ENCODE assay signal across 1 cellular context in genomic region chrX:49862093-49862492, GRCh38.
A peak's percentile ranks its signal among the peaks of the same experiment; 100 is the strongest.
TF ChIP-seq lines count a peak whose summit lies in the region.

No MANE protein-coding gene starts in this region.

TF ChIP-seq in HepG2, 621 proteins besides CTCF, POLR2A, EP300 and RAD21 (continued from another document and continues in another):
- TF ChIP-seq USF2 (IDR thresholded peaks at IDR 0.05; ENCODE audit: low read depth, low read length) (no peak), USF2 (CRISPR knock-in tag; IDR thresholded peaks at IDR 0.05; ENCODE audit: borderline replicate concordance) (no peak), SOX6 (IDR thresholded peaks at IDR 0.05) (no peak), SOX6 (CRISPR knock-in tag; IDR thresholded peaks at IDR 0.05) (peak; percentile 63), PAWR (CRISPR knock-in tag; IDR thresholded peaks at IDR 0.05; ENCODE audit: borderline replicate concordance) (no peak), HOXA3 (CRISPR knock-in tag; IDR thresholded peaks at IDR 0.05) (no peak), ZNF607 (CRISPR knock-in tag; IDR thresholded peaks at IDR 0.05; ENCODE audit: borderline replicate concordance) (no peak), KDM2A (CRISPR knock-in tag; IDR thresholded peaks at IDR 0.05; ENCODE audit: borderline replicate concordance, low read depth) (no peak), SOX5 (CRISPR knock-in tag; IDR thresholded peaks at IDR 0.05; ENCODE audit: borderline replicate concordance) (peak; percentile 55; the same call in 1 of the 2 replicates), FOXA3 (CRISPR knock-in tag; IDR thresholded peaks at IDR 0.05) (peak; percentile 84), SALL1 (CRISPR knock-in tag; IDR thresholded peaks at IDR 0.05) (peak; percentile 44; the same call in 1 of the 2 replicates), NR2F6 (IDR thresholded peaks at IDR 0.05) (peak; percentile 38), NR2F6 (CRISPR knock-in tag; IDR thresholded peaks at IDR 0.05) (peak; percentile 71), ZNF83 (CRISPR knock-in tag; IDR thresholded peaks at IDR 0.05; ENCODE audit: borderline replicate concordance) (no peak), ZNF724P (CRISPR knock-in tag; IDR thresholded peaks at IDR 0.05; ENCODE audit: borderline replicate concordance) (no peak), FOXO1 (CRISPR knock-in tag; IDR thresholded peaks at IDR 0.05) (peak; percentile 73; the same call in 1 of the 2 replicates), GABPB1 (CRISPR knock-in tag; IDR thresholded peaks at IDR 0.05) (no peak), CREM (IDR thresholded peaks at IDR 0.05) (peak; percentile 49; the same call in 1 of the 2 replicates), CREM (CRISPR knock-in tag; IDR thresholded peaks at IDR 0.05) (no peak), ZBTB7A (CRISPR knock-in tag; IDR thresholded peaks at IDR 0.05) (no peak), BCL6 (CRISPR knock-in tag; IDR thresholded peaks at IDR 0.05) (peak; percentile 27; the same call in 1 of the 2 replicates), FOXP1 (IDR thresholded peaks at IDR 0.05) (no peak), FOXP1 (CRISPR knock-in tag; IDR thresholded peaks at IDR 0.05) (peak; percentile 39), ZNF292 (CRISPR knock-in tag; IDR thresholded peaks at IDR 0.05; ENCODE audit: borderline replicate concordance, low read depth) (0 out of 2 replicates have a peak, but pooled peaks have one; percentile 46), ZNF552 (CRISPR knock-in tag; IDR thresholded peaks at IDR 0.05; ENCODE audit: borderline replicate concordance) (no peak), ZNF782 (CRISPR knock-in tag; IDR thresholded peaks at IDR 0.05; ENCODE audit: borderline replicate concordance) (no peak), TEAD2 (CRISPR knock-in tag; IDR thresholded peaks at IDR 0.05) (no peak), ZNF441 (CRISPR knock-in tag; IDR thresholded peaks at IDR 0.05; ENCODE audit: borderline replicate concordance) (no peak), TAF15 (IDR thresholded peaks at IDR 0.05; ENCODE audit: low read depth, low read length, poor library complexity, severe bottlenecking) (no peak), ZNF205 (CRISPR knock-in tag; IDR thresholded peaks at IDR 0.05) (no peak), MTA1 (CRISPR knock-in tag; IDR thresholded peaks at IDR 0.05; ENCODE audit: borderline replicate concordance) (no peak), ZNF75D (CRISPR knock-in tag; IDR thresholded peaks at IDR 0.05; ENCODE audit: borderline replicate concordance) (no peak), SMAD9 (CRISPR knock-in tag; IDR thresholded peaks at IDR 0.05) (no peak), ZNF17 (CRISPR knock-in tag; IDR thresholded peaks at IDR 0.05) (no peak), IRF9 (CRISPR knock-in tag; IDR thresholded peaks at IDR 0.05; ENCODE audit: borderline replicate concordance) (no peak), ZNF33B (CRISPR knock-in tag; IDR thresholded peaks at IDR 0.05) (no peak), ZNF468 (CRISPR knock-in tag; IDR thresholded peaks at IDR 0.05) (no peak), IKZF5 (CRISPR knock-in tag; IDR thresholded peaks at IDR 0.05) (peak; percentile 56; the same call in 1 of the 2 replicates), KAT8 (CRISPR knock-in tag; IDR thresholded peaks at IDR 0.05) (no peak)
- TF ChIP-seq, protein P1, sequence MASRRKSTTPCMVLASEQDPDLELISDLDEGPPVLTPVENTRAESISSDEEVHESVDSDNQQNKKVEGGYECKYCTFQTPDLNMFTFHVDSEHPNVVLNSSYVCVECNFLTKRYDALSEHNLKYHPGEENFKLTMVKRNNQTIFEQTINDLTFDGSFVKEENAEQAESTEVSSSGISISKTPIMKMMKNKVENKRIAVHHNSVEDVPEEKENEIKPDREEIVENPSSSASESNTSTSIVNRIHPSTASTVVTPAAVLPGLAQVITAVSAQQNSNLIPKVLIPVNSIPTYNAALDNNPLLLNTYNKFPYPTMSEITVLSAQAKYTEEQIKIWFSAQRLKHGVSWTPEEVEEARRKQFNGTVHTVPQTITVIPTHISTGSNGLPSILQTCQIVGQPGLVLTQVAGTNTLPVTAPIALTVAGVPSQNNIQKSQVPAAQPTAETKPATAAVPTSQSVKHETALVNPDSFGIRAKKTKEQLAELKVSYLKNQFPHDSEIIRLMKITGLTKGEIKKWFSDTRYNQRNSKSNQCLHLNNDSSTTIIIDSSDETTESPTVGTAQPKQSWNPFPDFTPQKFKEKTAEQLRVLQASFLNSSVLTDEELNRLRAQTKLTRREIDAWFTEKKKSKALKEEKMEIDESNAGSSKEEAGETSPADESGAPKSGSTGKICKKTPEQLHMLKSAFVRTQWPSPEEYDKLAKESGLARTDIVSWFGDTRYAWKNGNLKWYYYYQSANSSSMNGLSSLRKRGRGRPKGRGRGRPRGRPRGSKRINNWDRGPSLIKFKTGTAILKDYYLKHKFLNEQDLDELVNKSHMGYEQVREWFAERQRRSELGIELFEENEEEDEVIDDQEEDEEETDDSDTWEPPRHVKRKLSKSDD (CRISPR knock-in tag; IDR thresholded peaks at IDR 0.05; ENCODE audit: low read depth) = no peak
- TF ChIP-seq, protein P2, sequence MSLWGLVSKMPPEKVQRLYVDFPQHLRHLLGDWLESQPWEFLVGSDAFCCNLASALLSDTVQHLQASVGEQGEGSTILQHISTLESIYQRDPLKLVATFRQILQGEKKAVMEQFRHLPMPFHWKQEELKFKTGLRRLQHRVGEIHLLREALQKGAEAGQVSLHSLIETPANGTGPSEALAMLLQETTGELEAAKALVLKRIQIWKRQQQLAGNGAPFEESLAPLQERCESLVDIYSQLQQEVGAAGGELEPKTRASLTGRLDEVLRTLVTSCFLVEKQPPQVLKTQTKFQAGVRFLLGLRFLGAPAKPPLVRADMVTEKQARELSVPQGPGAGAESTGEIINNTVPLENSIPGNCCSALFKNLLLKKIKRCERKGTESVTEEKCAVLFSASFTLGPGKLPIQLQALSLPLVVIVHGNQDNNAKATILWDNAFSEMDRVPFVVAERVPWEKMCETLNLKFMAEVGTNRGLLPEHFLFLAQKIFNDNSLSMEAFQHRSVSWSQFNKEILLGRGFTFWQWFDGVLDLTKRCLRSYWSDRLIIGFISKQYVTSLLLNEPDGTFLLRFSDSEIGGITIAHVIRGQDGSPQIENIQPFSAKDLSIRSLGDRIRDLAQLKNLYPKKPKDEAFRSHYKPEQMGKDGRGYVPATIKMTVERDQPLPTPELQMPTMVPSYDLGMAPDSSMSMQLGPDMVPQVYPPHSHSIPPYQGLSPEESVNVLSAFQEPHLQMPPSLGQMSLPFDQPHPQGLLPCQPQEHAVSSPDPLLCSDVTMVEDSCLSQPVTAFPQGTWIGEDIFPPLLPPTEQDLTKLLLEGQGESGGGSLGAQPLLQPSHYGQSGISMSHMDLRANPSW (CRISPR knock-in tag; IDR thresholded peaks at IDR 0.05; ENCODE audit: borderline replicate concordance) = no peak
- TF ChIP-seq, protein P3, sequence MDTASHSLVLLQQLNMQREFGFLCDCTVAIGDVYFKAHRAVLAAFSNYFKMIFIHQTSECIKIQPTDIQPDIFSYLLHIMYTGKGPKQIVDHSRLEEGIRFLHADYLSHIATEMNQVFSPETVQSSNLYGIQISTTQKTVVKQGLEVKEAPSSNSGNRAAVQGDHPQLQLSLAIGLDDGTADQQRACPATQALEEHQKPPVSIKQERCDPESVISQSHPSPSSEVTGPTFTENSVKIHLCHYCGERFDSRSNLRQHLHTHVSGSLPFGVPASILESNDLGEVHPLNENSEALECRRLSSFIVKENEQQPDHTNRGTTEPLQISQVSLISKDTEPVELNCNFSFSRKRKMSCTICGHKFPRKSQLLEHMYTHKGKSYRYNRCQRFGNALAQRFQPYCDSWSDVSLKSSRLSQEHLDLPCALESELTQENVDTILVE (CRISPR knock-in tag; IDR thresholded peaks at IDR 0.05) = no peak
- TF ChIP-seq, protein P4, sequence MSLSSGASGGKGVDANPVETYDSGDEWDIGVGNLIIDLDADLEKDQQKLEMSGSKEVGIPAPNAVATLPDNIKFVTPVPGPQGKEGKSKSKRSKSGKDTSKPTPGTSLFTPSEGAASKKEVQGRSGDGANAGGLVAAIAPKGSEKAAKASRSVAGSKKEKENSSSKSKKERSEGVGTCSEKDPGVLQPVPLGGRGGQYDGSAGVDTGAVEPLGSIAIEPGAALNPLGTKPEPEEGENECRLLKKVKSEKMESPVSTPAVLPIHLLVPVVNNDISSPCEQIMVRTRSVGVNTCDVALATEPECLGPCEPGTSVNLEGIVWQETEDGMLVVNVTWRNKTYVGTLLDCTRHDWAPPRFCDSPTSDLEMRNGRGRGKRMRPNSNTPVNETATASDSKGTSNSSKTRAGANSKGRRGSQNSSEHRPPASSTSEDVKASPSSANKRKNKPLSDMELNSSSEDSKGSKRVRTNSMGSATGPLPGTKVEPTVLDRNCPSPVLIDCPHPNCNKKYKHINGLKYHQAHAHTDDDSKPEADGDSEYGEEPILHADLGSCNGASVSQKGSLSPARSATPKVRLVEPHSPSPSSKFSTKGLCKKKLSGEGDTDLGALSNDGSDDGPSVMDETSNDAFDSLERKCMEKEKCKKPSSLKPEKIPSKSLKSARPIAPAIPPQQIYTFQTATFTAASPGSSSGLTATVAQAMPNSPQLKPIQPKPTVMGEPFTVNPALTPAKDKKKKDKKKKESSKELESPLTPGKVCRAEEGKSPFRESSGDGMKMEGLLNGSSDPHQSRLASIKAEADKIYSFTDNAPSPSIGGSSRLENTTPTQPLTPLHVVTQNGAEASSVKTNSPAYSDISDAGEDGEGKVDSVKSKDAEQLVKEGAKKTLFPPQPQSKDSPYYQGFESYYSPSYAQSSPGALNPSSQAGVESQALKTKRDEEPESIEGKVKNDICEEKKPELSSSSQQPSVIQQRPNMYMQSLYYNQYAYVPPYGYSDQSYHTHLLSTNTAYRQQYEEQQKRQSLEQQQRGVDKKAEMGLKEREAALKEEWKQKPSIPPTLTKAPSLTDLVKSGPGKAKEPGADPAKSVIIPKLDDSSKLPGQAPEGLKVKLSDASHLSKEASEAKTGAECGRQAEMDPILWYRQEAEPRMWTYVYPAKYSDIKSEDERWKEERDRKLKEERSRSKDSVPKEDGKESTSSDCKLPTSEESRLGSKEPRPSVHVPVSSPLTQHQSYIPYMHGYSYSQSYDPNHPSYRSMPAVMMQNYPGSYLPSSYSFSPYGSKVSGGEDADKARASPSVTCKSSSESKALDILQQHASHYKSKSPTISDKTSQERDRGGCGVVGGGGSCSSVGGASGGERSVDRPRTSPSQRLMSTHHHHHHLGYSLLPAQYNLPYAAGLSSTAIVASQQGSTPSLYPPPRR (CRISPR knock-in tag; IDR thresholded peaks at IDR 0.05; ENCODE audit: borderline replicate concordance) = no peak
- TF ChIP-seq, protein P5, sequence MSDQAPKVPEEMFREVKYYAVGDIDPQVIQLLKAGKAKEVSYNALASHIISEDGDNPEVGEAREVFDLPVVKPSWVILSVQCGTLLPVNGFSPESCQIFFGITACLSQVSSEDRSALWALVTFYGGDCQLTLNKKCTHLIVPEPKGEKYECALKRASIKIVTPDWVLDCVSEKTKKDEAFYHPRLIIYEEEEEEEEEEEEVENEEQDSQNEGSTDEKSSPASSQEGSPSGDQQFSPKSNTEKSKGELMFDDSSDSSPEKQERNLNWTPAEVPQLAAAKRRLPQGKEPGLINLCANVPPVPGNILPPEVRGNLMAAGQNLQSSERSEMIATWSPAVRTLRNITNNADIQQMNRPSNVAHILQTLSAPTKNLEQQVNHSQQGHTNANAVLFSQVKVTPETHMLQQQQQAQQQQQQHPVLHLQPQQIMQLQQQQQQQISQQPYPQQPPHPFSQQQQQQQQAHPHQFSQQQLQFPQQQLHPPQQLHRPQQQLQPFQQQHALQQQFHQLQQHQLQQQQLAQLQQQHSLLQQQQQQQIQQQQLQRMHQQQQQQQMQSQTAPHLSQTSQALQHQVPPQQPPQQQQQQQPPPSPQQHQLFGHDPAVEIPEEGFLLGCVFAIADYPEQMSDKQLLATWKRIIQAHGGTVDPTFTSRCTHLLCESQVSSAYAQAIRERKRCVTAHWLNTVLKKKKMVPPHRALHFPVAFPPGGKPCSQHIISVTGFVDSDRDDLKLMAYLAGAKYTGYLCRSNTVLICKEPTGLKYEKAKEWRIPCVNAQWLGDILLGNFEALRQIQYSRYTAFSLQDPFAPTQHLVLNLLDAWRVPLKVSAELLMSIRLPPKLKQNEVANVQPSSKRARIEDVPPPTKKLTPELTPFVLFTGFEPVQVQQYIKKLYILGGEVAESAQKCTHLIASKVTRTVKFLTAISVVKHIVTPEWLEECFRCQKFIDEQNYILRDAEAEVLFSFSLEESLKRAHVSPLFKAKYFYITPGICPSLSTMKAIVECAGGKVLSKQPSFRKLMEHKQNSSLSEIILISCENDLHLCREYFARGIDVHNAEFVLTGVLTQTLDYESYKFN (CRISPR knock-in tag; conservative IDR thresholded peaks at IDR 0.05) = peak; percentile 63; the same call in 1 of the 2 replicates
